In genomic region chr17:18314731-18315497, GRCh38 we compare ENCODE assay signal across 1 cellular context.
TF ChIP-seq lines count a peak whose summit lies in the region.

Gene SMCR8 (plus strand): TSS chr17:18315293. CDS start chr17:18315790, 497 bp downstream.
Gene TOP3A (minus strand): TSS chr17:18314994. CDS start chr17:18314778, 216 bp downstream.

TF ChIP-seq in K562, 482 proteins besides CTCF, POLR2A, EP300 and RAD21 (continued from another document and continues in another):
- TF ChIP-seq RREB1 (CRISPR knock-in tag; IDR thresholded peaks at IDR 0.05) (no peak), SMAD2 (IDR thresholded peaks at IDR 0.05; ENCODE audit: low read depth, low read length) (no peak), ZNF551 (CRISPR knock-in tag; IDR thresholded peaks at IDR 0.05) (no peak), ELK3 (CRISPR knock-in tag; IDR thresholded peaks at IDR 0.05) (no peak), TCF7L2 (IDR thresholded peaks at IDR 0.05; ENCODE audit: low read depth, low read length) (no peak), ZNF79 (CRISPR knock-in tag; IDR thresholded peaks at IDR 0.05; ENCODE audit: low read depth) (no peak), NUFIP1 (IDR thresholded peaks at IDR 0.05; ENCODE audit: partially characterized antibody) (no peak), ETS1 (conservative IDR thresholded peaks at IDR 0.05; ENCODE audit: control insufficient read depth, low read depth, low read length) (peak; percentile 87; the same call in 1 of the 2 replicates), MYNN (IDR thresholded peaks at IDR 0.05) (no peak), MYNN (CRISPR knock-in tag; IDR thresholded peaks at IDR 0.05) (no peak), SETDB1 (IDR thresholded peaks at IDR 0.05; ENCODE audit: low read length) (no peak), POU5F1 (IDR thresholded peaks at IDR 0.05; ENCODE audit: borderline replicate concordance, low read depth, low read length, partially characterized antibody) (no peak), FOXJ2 (tag; IDR thresholded peaks at IDR 0.05) (no peak), HDAC3 (IDR thresholded peaks at IDR 0.05; ENCODE audit: borderline replicate concordance, partially characterized antibody) (no peak), ATF3 (IDR thresholded peaks at IDR 0.05) (no peak), ATF3 (CRISPR knock-in tag; conservative IDR thresholded peaks at IDR 0.05) (no peak), ZNF445 (CRISPR knock-in tag; IDR thresholded peaks at IDR 0.05; ENCODE audit: low read depth) (no peak), PCBP2 (IDR thresholded peaks at IDR 0.05; ENCODE audit: low read depth, low read length, poor library complexity, severe bottlenecking) (no peak), RCOR1 (IDR thresholded peaks at IDR 0.05; ENCODE audit: borderline replicate concordance in 1 of 2, low read depth in 2 of 2, low read length in 2 of 2) (0 out of 4 replicates have a peak, but pooled peaks of 1 of the 2 experiments have one; percentile 8), ZBTB11 (CRISPR knock-in tag; IDR thresholded peaks at IDR 0.05) (peak in 1 of 3 experiments; percentile 89; a peak in 2 of 6 replicates), ZNF175 (CRISPR knock-in tag; IDR thresholded peaks at IDR 0.05; ENCODE audit: low read depth) (no peak), STAT6 (CRISPR knock-in tag; IDR thresholded peaks at IDR 0.05) (no peak), ZNF174 (CRISPR knock-in tag; IDR thresholded peaks at IDR 0.05) (no peak), RBFOX2 (IDR thresholded peaks at IDR 0.05; ENCODE audit: low read depth, low read length) (peak; percentile 85), KAT7 (CRISPR knock-in tag; IDR thresholded peaks at IDR 0.05; ENCODE audit: borderline replicate concordance) (no peak), ZNF740 (CRISPR knock-in tag; IDR thresholded peaks at IDR 0.05) (no peak), ZNF740 (tag; IDR thresholded peaks at IDR 0.05) (no peak), XRCC4 (IDR thresholded peaks at IDR 0.05; ENCODE audit: extremely low read depth, insufficient read depth, insufficient read length) (no peak), NCOA4 (IDR thresholded peaks at IDR 0.05; ENCODE audit: partially characterized antibody) (no peak), HES1 (IDR thresholded peaks at IDR 0.05; ENCODE audit: low read depth) (peak; percentile 22; the same call in 1 of the 2 replicates), ZNF655 (CRISPR knock-in tag; IDR thresholded peaks at IDR 0.05) (no peak), SMC3 (conservative IDR thresholded peaks at IDR 0.05; ENCODE audit: insufficient read depth, low read depth, low read length) (no peak), DNMT1 (IDR thresholded peaks at IDR 0.05) (no peak), NKRF (IDR thresholded peaks at IDR 0.05; ENCODE audit: borderline replicate concordance) (peak; percentile 93), HDAC1 (IDR thresholded peaks at IDR 0.05) (peak in 1 of 2 experiments; percentile 92; a peak in 3 of 4 replicates), SMARCE1 (IDR thresholded peaks at IDR 0.05) (no peak), PTTG1 (tag; IDR thresholded peaks at IDR 0.05; ENCODE audit: low read depth) (no peak), CBX8 (IDR thresholded peaks at IDR 0.05; ENCODE audit: borderline replicate concordance, extremely low read depth, low read depth, low read length, poor library complexity, severe bottlenecking) (no peak), ZNF77 (CRISPR knock-in tag; IDR thresholded peaks at IDR 0.05) (no peak)
